ENCODE assay signal across 17 cellular contexts in genomic region chr19:34645551-34645950, GRCh38. TPM values are rescaled to one million over a fixed set of nuclear protein-coding genes. Genes with fewer than 3 reads are reported as not detected.
DNase-seq lines count a peak whose midpoint lies in the region; ATAC-seq and TF ChIP-seq lines count a peak whose summit lies in the region.
"Had no signal": no experiment of that assay in that cellular context is flagged by ENCODE, and none has a peak within 500 bp of the region (broad histone marks: within the 10 kb centered on the region; RNA-seq: fewer than 3 reads in every experiment).

No MANE protein-coding gene starts in this region.

- H3K4me3 Mint-ChIP-seq in glutamatergic neuron (ENCODE audit: unreplicated experiment) (no peak overlapping the region), natural killer cell (no peak overlapping the region)
- H3K4me3 Mint-ChIP-seq: activated B cell treated with CpG ODN at 0.5 μM for 24 hours; activated CD4-positive, alpha-beta memory T cell treated with anti-CD3 and anti-CD28 coated beads, Interleukin-2, amount 10 ng/mL, durations not matched to agents 7 days and 5 days; activated naive CD8-positive, alpha-beta T cell treated with anti-CD3 and anti-CD28 coated beads, Interleukin-2, amount 10 ng/mL, durations not matched to agents 7 days and 5 days; CD4-positive, alpha-beta T cell had no signal

- no peaks in the 10 kb centered on the region for H3K36me3 Mint-ChIP-seq in glutamatergic neuron (ENCODE audit: unreplicated experiment)
- H3K36me3 Mint-ChIP-seq in natural killer cell, result no peaks in the 10 kb centered on the region
- H3K36me3 Mint-ChIP-seq: activated naive CD8-positive, alpha-beta T cell treated with anti-CD3 and anti-CD28 coated beads, Interleukin-2, amount 10 ng/mL, durations not matched to agents 7 days and 5 days had no signal

- in situ Hi-C loops in G401 (cut with HindIII; ENCODE audit: low sequenced_read_pairs), result no loop called here

- peak; percentile 80 for DNase-seq in G401 (ENCODE audit: low spot score)
- DNase-seq in NCI-H2029 (lab: John Stamatoyannopoulos, UW), result peak; percentile 31
- no peak for DNase-seq in glutamatergic neuron
- DNase-seq in natural killer cell, result no peak
- no peak for DNase-seq in NCI-H1436 (lab: John Stamatoyannopoulos, UW)
- no peak for DNase-seq in activated CD4-positive, CD25-positive, alpha-beta regulatory T cell (lab: John Stamatoyannopoulos, UW)
- DNase-seq: activated B cell treated with CpG ODN at 0.5 μM for 24 hours; activated CD4-positive, alpha-beta memory T cell treated with anti-CD3 and anti-CD28 coated beads, Interleukin-2, amount 10 ng/mL, durations not matched to agents 7 days and 5 days; activated effector memory CD4-positive, alpha-beta T cell treated with Interleukin-2 at 50 U/mL for 16 hours; activated naive CD8-positive, alpha-beta T cell treated with anti-CD3 and anti-CD28 coated beads, Interleukin-2, amount 10 ng/mL, durations not matched to agents 7 days and 5 days; CD4-positive, alpha-beta T cell; central memory CD4-positive, alpha-beta T cell; NCI-H1417 treated with DMSO at 0.1 percent for 48 hours; NCI-H774; trophoblast cell had no signal

- intact Hi-C loops in natural killer cell (cut with micrococcal nuclease), result no loop called here

- H3K27ac Mint-ChIP-seq in glutamatergic neuron (ENCODE audit: unreplicated experiment) (peak overlapping the region; percentile 64), natural killer cell (no peak overlapping the region)
- H3K27ac Mint-ChIP-seq: activated B cell treated with CpG ODN at 0.5 μM for 24 hours; activated CD4-positive, alpha-beta memory T cell treated with anti-CD3 and anti-CD28 coated beads, Interleukin-2, amount 10 ng/mL, durations not matched to agents 7 days and 5 days; activated naive CD8-positive, alpha-beta T cell treated with anti-CD3 and anti-CD28 coated beads, Interleukin-2, amount 10 ng/mL, durations not matched to agents 7 days and 5 days; CD4-positive, alpha-beta T cell had no signal

- H3K27me3 Mint-ChIP-seq in glutamatergic neuron (ENCODE audit: unreplicated experiment), result peaks cover 4% of the 10 kb centered on the region
- H3K27me3 Mint-ChIP-seq in natural killer cell (ENCODE audit: low read depth in 2 of 2), result peaks cover 0 to 3% of the 10 kb centered on the region in 2 donors
- H3K27me3 Mint-ChIP-seq: activated B cell treated with CpG ODN at 0.5 μM for 24 hours; activated CD4-positive, alpha-beta memory T cell treated with anti-CD3 and anti-CD28 coated beads, Interleukin-2, amount 10 ng/mL, durations not matched to agents 7 days and 5 days had no signal

- TF ChIP-seq CTCF in glutamatergic neuron (IDR thresholded peaks at IDR 0.05; ENCODE audit: partially characterized antibody, unreplicated experiment), result no peak
- TF ChIP-seq CTCF in natural killer cell (IDR thresholded peaks at IDR 0.05), result no peak

- H3K9me3 Mint-ChIP-seq in glutamatergic neuron (ENCODE audit: unreplicated experiment) (no peaks in the 10 kb centered on the region), natural killer cell (no peaks in the 10 kb centered on the region)
- H3K9me3 Mint-ChIP-seq: activated B cell treated with CpG ODN at 0.5 μM for 24 hours; CD4-positive, alpha-beta T cell had no signal

- H3K4me1 Mint-ChIP-seq in glutamatergic neuron (ENCODE audit: low read depth, unreplicated experiment), result peaks cover 11% of the 10 kb centered on the region
- no peaks in the 10 kb centered on the region for H3K4me1 Mint-ChIP-seq in natural killer cell
- H3K4me1 Mint-ChIP-seq: activated B cell treated with CpG ODN at 0.5 μM for 24 hours; activated CD4-positive, alpha-beta memory T cell treated with anti-CD3 and anti-CD28 coated beads, Interleukin-2, amount 10 ng/mL, durations not matched to agents 7 days and 5 days; activated naive CD8-positive, alpha-beta T cell treated with anti-CD3 and anti-CD28 coated beads, Interleukin-2, amount 10 ng/mL, durations not matched to agents 7 days and 5 days had no signal

- ATAC-seq in SK-N-SH treated with all-trans-retinoic acid at 6 μM for 48 hours, result peak; percentile 47; the same call in 1 of the 3 replicates
- no peak for ATAC-seq in natural killer cell

TF ChIP-seq in SK-N-SH treated with all-trans-retinoic acid at 6 μM for 48 hours, 23 proteins besides CTCF, POLR2A, EP300 and RAD21:
- TF ChIP-seq TCF4 (CRISPR knock-in tag; IDR thresholded peaks at IDR 0.05; ENCODE audit: borderline replicate concordance) (peak; percentile 53; the same call in 1 of the 2 replicates), RARB (CRISPR knock-in tag; IDR thresholded peaks at IDR 0.05) (no peak), TSHZ2 (CRISPR knock-in tag; IDR thresholded peaks at IDR 0.05) (peak; percentile 23; the same call in 1 of the 2 replicates)

RNA-seq across cellular contexts. Expression of gene SCGB2B2, which starts 31.4 kb away (rescaled TPM):
- total RNA-seq in G401 (2014; rRNA removed; shearing (Covaris generic)), result not detected in 2 replicates
- total RNA-seq in glutamatergic neuron (ENCODE audit: unreplicated experiment) (1.2 TPM), natural killer cell (1 to 10 TPM in 2 of 3 donors, under 1 TPM in 1; 0.52 to 1.3 (median 1.1) TPM)
- total RNA-seq: lung microvascular endothelial cell had no signal

RNA-seq across cellular contexts. Expression of gene ZNF302, which starts 31.9 kb away (rescaled TPM):
- total RNA-seq in G401 (2014; rRNA removed; shearing (Covaris generic)), result 15.7 and 19.5 TPM in 2 replicates
- total RNA-seq in glutamatergic neuron (ENCODE audit: unreplicated experiment), result 38.8 TPM
- total RNA-seq in natural killer cell, result 10 to 100 TPM; 13.8 to 23.6 (median 17.8) TPM

Comparison
In these comparisons a context has a peak if more than half of its experiments do, and no peak if none do; other contexts are left out.
1. DNase-seq: peak in G401 (single experiment) and NCI-H2029 (single experiment); none in glutamatergic neuron (single experiment), natural killer cell (single experiment), NCI-H1436 (single experiment) and activated CD4-positive, CD25-positive, alpha-beta regulatory T cell (0 of 4).